ENCODE assay signal across 1 cellular context in the genomic region with DNA sequence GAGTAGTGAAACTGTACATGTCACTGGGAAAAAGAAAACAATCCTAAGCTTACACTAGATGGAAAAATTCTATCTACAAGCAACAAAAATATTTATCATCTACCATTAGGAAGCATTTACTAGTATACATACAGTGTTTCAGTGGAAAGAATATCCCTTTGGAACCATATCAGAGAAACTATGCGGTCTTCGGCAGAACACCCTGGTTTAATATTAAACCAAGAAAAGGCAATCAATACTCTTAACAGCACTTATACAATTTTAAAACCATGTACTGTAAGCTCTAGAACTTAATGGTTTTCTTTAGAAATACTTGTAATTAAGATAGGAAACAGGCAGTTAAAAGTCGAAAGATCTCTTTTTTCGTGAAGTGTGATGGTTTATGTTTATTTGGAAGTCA.
A peak's percentile ranks its signal among the peaks of the same experiment; 100 is the strongest.
TF ChIP-seq lines count a peak whose summit lies in the region.

No MANE protein-coding gene starts in this region.

TF ChIP-seq in HepG2, 621 proteins besides CTCF, POLR2A, EP300 and RAD21 (continued from another document):
- TF ChIP-seq, protein P1, sequence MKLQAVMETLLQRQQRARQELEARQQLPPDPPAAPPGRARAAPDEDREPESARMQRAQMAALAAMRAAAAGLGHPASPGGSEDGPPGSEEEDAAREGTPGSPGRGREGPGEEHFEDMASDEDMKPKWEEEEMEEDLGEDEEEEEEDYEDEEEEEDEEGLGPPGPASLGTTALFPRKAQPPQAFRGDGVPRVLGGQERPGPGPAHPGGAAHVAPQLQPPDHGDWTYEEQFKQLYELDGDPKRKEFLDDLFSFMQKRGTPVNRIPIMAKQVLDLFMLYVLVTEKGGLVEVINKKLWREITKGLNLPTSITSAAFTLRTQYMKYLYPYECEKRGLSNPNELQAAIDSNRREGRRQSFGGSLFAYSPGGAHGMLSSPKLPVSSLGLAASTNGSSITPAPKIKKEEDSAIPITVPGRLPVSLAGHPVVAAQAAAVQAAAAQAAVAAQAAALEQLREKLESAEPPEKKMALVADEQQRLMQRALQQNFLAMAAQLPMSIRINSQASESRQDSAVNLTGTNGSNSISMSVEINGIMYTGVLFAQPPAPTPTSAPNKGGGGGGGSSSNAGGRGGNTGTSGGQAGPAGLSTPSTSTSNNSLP (IDR thresholded peaks at IDR 0.05; ENCODE audit: low read depth, low read length), result peak; percentile 59; the same call in 1 of the 2 replicates
- TF ChIP-seq ONECUT2 (CRISPR knock-in tag; IDR thresholded peaks at IDR 0.05), result peak; percentile 85
- no peak for TF ChIP-seq ZNF629 (CRISPR knock-in tag; conservative IDR thresholded peaks at IDR 0.05)
- TF ChIP-seq, protein P2, sequence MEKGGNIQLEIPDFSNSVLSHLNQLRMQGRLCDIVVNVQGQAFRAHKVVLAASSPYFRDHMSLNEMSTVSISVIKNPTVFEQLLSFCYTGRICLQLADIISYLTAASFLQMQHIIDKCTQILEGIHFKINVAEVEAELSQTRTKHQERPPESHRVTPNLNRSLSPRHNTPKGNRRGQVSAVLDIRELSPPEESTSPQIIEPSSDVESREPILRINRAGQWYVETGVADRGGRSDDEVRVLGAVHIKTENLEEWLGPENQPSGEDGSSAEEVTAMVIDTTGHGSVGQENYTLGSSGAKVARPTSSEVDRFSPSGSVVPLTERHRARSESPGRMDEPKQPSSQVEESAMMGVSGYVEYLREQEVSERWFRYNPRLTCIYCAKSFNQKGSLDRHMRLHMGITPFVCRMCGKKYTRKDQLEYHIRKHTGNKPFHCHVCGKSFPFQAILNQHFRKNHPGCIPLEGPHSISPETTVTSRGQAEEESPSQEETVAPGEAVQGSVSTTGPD (CRISPR knock-in tag; IDR thresholded peaks at IDR 0.05), result 0 out of 2 replicates have a peak, but pooled peaks have one; percentile 1
- TF ChIP-seq ZNF383 (CRISPR knock-in tag; IDR thresholded peaks at IDR 0.05; ENCODE audit: borderline replicate concordance), result no peak
- TF ChIP-seq, protein P3, sequence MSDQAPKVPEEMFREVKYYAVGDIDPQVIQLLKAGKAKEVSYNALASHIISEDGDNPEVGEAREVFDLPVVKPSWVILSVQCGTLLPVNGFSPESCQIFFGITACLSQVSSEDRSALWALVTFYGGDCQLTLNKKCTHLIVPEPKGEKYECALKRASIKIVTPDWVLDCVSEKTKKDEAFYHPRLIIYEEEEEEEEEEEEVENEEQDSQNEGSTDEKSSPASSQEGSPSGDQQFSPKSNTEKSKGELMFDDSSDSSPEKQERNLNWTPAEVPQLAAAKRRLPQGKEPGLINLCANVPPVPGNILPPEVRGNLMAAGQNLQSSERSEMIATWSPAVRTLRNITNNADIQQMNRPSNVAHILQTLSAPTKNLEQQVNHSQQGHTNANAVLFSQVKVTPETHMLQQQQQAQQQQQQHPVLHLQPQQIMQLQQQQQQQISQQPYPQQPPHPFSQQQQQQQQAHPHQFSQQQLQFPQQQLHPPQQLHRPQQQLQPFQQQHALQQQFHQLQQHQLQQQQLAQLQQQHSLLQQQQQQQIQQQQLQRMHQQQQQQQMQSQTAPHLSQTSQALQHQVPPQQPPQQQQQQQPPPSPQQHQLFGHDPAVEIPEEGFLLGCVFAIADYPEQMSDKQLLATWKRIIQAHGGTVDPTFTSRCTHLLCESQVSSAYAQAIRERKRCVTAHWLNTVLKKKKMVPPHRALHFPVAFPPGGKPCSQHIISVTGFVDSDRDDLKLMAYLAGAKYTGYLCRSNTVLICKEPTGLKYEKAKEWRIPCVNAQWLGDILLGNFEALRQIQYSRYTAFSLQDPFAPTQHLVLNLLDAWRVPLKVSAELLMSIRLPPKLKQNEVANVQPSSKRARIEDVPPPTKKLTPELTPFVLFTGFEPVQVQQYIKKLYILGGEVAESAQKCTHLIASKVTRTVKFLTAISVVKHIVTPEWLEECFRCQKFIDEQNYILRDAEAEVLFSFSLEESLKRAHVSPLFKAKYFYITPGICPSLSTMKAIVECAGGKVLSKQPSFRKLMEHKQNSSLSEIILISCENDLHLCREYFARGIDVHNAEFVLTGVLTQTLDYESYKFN (CRISPR knock-in tag; conservative IDR thresholded peaks at IDR 0.05), result peak; percentile 65
- TF ChIP-seq FOXA3 (CRISPR knock-in tag; IDR thresholded peaks at IDR 0.05), result peak; percentile 8; the same call in 1 of the 2 replicates
- TF ChIP-seq SOX13 (IDR thresholded peaks at IDR 0.05), result no peak
- peak in 1 of 2 experiments; percentile 22; a peak in 1 of 4 replicates for TF ChIP-seq SOX13 (CRISPR knock-in tag; conservative IDR thresholded peaks at IDR 0.05 in 1 of 2, IDR thresholded peaks at IDR 0.05 in 1 of 2)
- TF ChIP-seq, protein P4, sequence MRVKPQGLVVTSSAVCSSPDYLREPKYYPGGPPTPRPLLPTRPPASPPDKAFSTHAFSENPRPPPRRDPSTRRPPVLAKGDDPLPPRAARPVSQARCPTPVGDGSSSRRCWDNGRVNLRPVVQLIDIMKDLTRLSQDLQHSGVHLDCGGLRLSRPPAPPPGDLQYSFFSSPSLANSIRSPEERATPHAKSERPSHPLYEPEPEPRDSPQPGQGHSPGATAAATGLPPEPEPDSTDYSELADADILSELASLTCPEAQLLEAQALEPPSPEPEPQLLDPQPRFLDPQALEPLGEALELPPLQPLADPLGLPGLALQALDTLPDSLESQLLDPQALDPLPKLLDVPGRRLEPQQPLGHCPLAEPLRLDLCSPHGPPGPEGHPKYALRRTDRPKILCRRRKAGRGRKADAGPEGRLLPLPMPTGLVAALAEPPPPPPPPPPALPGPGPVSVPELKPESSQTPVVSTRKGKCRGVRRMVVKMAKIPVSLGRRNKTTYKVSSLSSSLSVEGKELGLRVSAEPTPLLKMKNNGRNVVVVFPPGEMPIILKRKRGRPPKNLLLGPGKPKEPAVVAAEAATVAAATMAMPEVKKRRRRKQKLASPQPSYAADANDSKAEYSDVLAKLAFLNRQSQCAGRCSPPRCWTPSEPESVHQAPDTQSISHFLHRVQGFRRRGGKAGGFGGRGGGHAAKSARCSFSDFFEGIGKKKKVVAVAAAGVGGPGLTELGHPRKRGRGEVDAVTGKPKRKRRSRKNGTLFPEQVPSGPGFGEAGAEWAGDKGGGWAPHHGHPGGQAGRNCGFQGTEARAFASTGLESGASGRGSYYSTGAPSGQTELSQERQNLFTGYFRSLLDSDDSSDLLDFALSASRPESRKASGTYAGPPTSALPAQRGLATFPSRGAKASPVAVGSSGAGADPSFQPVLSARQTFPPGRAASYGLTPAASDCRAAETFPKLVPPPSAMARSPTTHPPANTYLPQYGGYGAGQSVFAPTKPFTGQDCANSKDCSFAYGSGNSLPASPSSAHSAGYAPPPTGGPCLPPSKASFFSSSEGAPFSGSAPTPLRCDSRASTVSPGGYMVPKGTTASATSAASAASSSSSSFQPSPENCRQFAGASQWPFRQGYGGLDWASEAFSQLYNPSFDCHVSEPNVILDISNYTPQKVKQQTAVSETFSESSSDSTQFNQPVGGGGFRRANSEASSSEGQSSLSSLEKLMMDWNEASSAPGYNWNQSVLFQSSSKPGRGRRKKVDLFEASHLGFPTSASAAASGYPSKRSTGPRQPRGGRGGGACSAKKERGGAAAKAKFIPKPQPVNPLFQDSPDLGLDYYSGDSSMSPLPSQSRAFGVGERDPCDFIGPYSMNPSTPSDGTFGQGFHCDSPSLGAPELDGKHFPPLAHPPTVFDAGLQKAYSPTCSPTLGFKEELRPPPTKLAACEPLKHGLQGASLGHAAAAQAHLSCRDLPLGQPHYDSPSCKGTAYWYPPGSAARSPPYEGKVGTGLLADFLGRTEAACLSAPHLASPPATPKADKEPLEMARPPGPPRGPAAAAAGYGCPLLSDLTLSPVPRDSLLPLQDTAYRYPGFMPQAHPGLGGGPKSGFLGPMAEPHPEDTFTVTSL (CRISPR knock-in tag; IDR thresholded peaks at IDR 0.05; ENCODE audit: borderline replicate concordance), result peak; percentile 5; the same call in 1 of the 2 replicates
- TF ChIP-seq ZNF460 (CRISPR knock-in tag; IDR thresholded peaks at IDR 0.05; ENCODE audit: borderline replicate concordance), result no peak
- peak; percentile 37; the same call in 1 of the 2 replicates for TF ChIP-seq NFIC (IDR thresholded peaks at IDR 0.05; ENCODE audit: low read length)
- TF ChIP-seq, protein P5, sequence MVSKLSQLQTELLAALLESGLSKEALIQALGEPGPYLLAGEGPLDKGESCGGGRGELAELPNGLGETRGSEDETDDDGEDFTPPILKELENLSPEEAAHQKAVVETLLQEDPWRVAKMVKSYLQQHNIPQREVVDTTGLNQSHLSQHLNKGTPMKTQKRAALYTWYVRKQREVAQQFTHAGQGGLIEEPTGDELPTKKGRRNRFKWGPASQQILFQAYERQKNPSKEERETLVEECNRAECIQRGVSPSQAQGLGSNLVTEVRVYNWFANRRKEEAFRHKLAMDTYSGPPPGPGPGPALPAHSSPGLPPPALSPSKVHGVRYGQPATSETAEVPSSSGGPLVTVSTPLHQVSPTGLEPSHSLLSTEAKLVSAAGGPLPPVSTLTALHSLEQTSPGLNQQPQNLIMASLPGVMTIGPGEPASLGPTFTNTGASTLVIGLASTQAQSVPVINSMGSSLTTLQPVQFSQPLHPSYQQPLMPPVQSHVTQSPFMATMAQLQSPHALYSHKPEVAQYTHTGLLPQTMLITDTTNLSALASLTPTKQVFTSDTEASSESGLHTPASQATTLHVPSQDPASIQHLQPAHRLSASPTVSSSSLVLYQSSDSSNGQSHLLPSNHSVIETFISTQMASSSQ (IDR thresholded peaks at IDR 0.05; ENCODE audit: low read depth), result peak; percentile 51; the same call in 1 of the 2 replicates
- TF ChIP-seq, protein P5 (CRISPR knock-in tag; IDR thresholded peaks at IDR 0.05; ENCODE audit: borderline replicate concordance), result no peak; the same call in 1 of the 2 replicates
